8 cellular contexts compared by ENCODE assay signal in genomic region chr11:94129505-94130335, GRCh38. TPM values are rescaled to one million over a fixed set of nuclear protein-coding genes. Genes with fewer than 3 reads are reported as not detected.
DNase-seq lines count a peak whose midpoint lies in the region; ATAC-seq and TF ChIP-seq lines count a peak whose summit lies in the region.

No MANE protein-coding gene starts in this region.

- peak overlapping the region; percentile 83 to 98 (median 90) for H3K27ac ChIP-seq in heart left ventricle

- ATAC-seq in heart left ventricle (peak in 3 of 4 donors; percentile 32 to 57 (median 38)), HG03175 (IDR thresholded peaks at IDR 0.05; ENCODE audit: unreplicated experiment) (no peak), GM19397 (IDR thresholded peaks at IDR 0.05; ENCODE audit: unreplicated experiment) (no peak)

- H3K27me3 ChIP-seq in heart left ventricle, result no peaks in the 10 kb centered on the region

- no peaks in the 10 kb centered on the region for H3K36me3 ChIP-seq in heart left ventricle

- no peak overlapping the region for H3K27ac Mint-ChIP-seq in HFFc6

- H3K4me3 ChIP-seq in heart left ventricle, result peak overlapping the region; percentile 62 to 87 (median 83)
- H3K4me3 ChIP-seq in skeletal muscle cell (ENCODE audit: low read depth, low read length), result peak overlapping the region; percentile 72

- 11 to 17% (median 14%) methylated on average over 17 to 21 of the region's 21 CpGs for WGBS in heart left ventricle, 4 donors

- no peaks in the 10 kb centered on the region for H3K9me3 Mint-ChIP-seq in HFFc6

- peaks cover 0 to 62% (median 56%) of the 10 kb centered on the region in 12 donors for H3K4me1 ChIP-seq in heart left ventricle

- no peak overlapping the region for H3K4me3 Mint-ChIP-seq in HFFc6

- TF ChIP-seq CTCF in heart left ventricle (IDR thresholded peaks at IDR 0.05), result no peak
- no peak for TF ChIP-seq CTCF in HFFc6 (IDR thresholded peaks at IDR 0.05)

- DNase-seq in stimulated activated naive CD4-positive, alpha-beta T cell (lab: John Stamatoyannopoulos, UW), result peak in 4 of 6 experiments; percentile 3 to 35 (median 26)
- no peak for DNase-seq in stimulated activated naive CD4-positive, alpha-beta T cell treated with Interleukin-2 at 50 U/mL for 16 hours (lab: John Stamatoyannopoulos, UW)
- DNase-seq in SW480 (ENCODE audit: low spot score) (peak; percentile 22), heart left ventricle (no peak), skeletal muscle cell (ENCODE audit: low read depth) (no peak), HFFc6 (no peak)

- peaks cover 6% of the 10 kb centered on the region; the same call in 1 of the 2 replicates for H3K36me3 Mint-ChIP-seq in HFFc6 (ENCODE audit: low read depth)

- peaks cover 18% of the 10 kb centered on the region for H3K4me1 Mint-ChIP-seq in HFFc6 (ENCODE audit: low read depth)

- H3K9me3 ChIP-seq in heart left ventricle, result no peaks in the 10 kb centered on the region

- no peak for TF ChIP-seq POLR2A in heart left ventricle (IDR thresholded peaks at IDR 0.05)

- no peaks in the 10 kb centered on the region; the same call in 1 of the 2 replicates for H3K27me3 Mint-ChIP-seq in HFFc6 (ENCODE audit: insufficient read depth)

- intact Hi-C loops in heart left ventricle (cut with DNase I), result loop anchor here in 3 of 10 donors (5.0 to 10.0 kb wide), 3 partner anchors 55 to 805 kb away; no protein-coding TSS in a partner anchor

RNA-seq across cellular contexts. Expression of gene PANX1, which starts 1.1 kb away (rescaled TPM):
- total RNA-seq in heart left ventricle, result 10 to 100 TPM; 14.3 to 57.5 (median 24.6) TPM
- polyA plus RNA-seq in heart left ventricle, result 10 to 100 TPM in 1 of 2 donors, 1 to 10 TPM in 1; 5.8 to 17.9 TPM
- total RNA-seq in HFFc6 (2021; fragmentation: NEBNext Ultra II Directional; extraction: Animal tissue kit (Norgen Biotek cat#: 25700)), result 10 to 100 TPM; 22.5 to 26.7 (median 24.5) TPM

Comparison
In these comparisons a context has a peak if more than half of its experiments do, and no peak if none do; other contexts are left out.
1. DNase-seq: peak in stimulated activated naive CD4-positive, alpha-beta T cell (4 of 6) and SW480 (single experiment); none in stimulated activated naive CD4-positive, alpha-beta T cell treated with Interleukin-2 at 50 U/mL for 16 hours (single experiment), heart left ventricle (0 of 5), skeletal muscle cell (single experiment) and HFFc6 (single experiment).
2. ATAC-seq: peak in heart left ventricle (3 of 4); none in HG03175 (single experiment) and GM19397 (single experiment).